Comparison of ENCODE assay signal across 1 cellular context in genomic region chr3:61236556-61236955, GRCh38.
TF ChIP-seq lines count a peak whose summit lies in the region.

No MANE protein-coding gene starts in this region.

TF ChIP-seq in GM12878, 131 proteins besides CTCF, POLR2A, EP300 and RAD21 (continued from another document and continues in another):
- TF ChIP-seq, protein P1, sequence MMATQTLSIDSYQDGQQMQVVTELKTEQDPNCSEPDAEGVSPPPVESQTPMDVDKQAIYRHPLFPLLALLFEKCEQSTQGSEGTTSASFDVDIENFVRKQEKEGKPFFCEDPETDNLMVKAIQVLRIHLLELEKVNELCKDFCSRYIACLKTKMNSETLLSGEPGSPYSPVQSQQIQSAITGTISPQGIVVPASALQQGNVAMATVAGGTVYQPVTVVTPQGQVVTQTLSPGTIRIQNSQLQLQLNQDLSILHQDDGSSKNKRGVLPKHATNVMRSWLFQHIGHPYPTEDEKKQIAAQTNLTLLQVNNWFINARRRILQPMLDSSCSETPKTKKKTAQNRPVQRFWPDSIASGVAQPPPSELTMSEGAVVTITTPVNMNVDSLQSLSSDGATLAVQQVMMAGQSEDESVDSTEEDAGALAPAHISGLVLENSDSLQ (IDR thresholded peaks at IDR 0.05), result peak; percentile 77
- peak; percentile 68; the same call in 1 of the 2 replicates for TF ChIP-seq CREM (IDR thresholded peaks at IDR 0.05; ENCODE audit: low read depth)
- no peak for TF ChIP-seq ZSCAN29 (IDR thresholded peaks at IDR 0.05)
- TF ChIP-seq POLR2AphosphoS2 (IDR thresholded peaks at IDR 0.05; ENCODE audit: low read depth, low read length), result no peak
- TF ChIP-seq ZNF207 (IDR thresholded peaks at IDR 0.05; ENCODE audit: borderline replicate concordance), result no peak
- no peak for TF ChIP-seq POLR2AphosphoS5 (IDR thresholded peaks at IDR 0.05; ENCODE audit: low read length)
- TF ChIP-seq DPF2 (IDR thresholded peaks at IDR 0.05), result peak; percentile 62; the same call in 1 of the 2 replicates
- TF ChIP-seq RELA (IDR thresholded peaks at IDR 0.05; ENCODE audit: borderline replicate concordance, partially characterized antibody), result no peak
- TF ChIP-seq JUND (IDR thresholded peaks at IDR 0.05; ENCODE audit: low read depth, low read length), result no peak
- 0 out of 2 replicates have a peak, but pooled peaks have one; percentile 35 for TF ChIP-seq TCF12 (IDR thresholded peaks at IDR 0.05; ENCODE audit: low read depth, low read length)
- 0 out of 2 replicates have a peak, but pooled peaks have one; percentile 29 for TF ChIP-seq TBL1XR1 (IDR thresholded peaks at IDR 0.05; ENCODE audit: low read depth, low read length)
- no peak for TF ChIP-seq CHD2 (IDR thresholded peaks at IDR 0.05; ENCODE audit: borderline replicate concordance, low read depth, low read length)
- no peak for TF ChIP-seq FOXK2 (IDR thresholded peaks at IDR 0.05)
- no peak for TF ChIP-seq KDM1A (IDR thresholded peaks at IDR 0.05; ENCODE audit: borderline replicate concordance)
- TF ChIP-seq REST (IDR thresholded peaks at IDR 0.05; ENCODE audit: low read depth, low read length), result no peak
- TF ChIP-seq NR2C2 (IDR thresholded peaks at IDR 0.05; ENCODE audit: borderline replicate concordance, control insufficient read depth, insufficient read length, low read depth), result no peak
- peak; percentile 77 for TF ChIP-seq IRF4 (IDR thresholded peaks at IDR 0.05; ENCODE audit: low read depth, low read length)
- TF ChIP-seq, protein P2, sequence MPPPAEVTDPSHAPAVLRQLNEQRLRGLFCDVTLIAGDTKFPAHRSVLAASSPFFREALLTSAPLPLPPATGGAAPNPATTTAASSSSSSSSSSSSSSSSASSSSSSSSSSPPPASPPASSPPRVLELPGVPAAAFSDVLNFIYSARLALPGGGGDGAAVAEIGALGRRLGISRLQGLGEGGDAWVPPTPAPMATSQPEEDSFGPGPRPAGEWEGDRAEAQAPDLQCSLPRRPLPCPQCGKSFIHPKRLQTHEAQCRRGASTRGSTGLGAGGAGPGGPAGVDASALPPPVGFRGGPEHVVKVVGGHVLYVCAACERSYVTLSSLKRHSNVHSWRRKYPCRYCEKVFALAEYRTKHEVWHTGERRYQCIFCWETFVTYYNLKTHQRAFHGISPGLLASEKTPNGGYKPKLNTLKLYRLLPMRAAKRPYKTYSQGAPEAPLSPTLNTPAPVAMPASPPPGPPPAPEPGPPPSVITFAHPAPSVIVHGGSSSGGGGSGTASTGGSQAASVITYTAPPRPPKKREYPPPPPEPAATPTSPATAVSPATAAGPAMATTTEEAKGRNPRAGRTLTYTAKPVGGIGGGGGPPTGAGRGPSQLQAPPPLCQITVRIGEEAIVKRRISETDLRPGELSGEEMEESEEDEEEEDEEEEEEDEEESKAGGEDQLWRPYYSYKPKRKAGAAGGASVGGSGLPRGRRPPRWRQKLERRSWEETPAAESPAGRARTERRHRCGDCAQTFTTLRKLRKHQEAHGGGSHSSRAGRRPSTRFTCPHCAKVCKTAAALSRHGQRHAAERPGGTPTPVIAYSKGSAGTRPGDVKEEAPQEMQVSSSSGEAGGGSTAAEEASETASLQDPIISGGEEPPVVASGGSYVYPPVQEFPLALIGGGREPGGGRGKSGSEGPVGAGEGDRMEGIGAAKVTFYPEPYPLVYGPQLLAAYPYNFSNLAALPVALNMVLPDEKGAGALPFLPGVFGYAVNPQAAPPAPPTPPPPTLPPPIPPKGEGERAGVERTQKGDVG (CRISPR knock-in tag; IDR thresholded peaks at IDR 0.05), result no peak
- TF ChIP-seq RAD51 (IDR thresholded peaks at IDR 0.05), result no peak
- TF ChIP-seq MAX (IDR thresholded peaks at IDR 0.05; ENCODE audit: low read depth, low read length), result no peak
- no peak for TF ChIP-seq HDGF (IDR thresholded peaks at IDR 0.05)
- no peak for TF ChIP-seq SMARCA5 (IDR thresholded peaks at IDR 0.05)
- no peak for TF ChIP-seq CHD4 (IDR thresholded peaks at IDR 0.05)
- TF ChIP-seq BCL11A (IDR thresholded peaks at IDR 0.05; ENCODE audit: low read depth, low read length), result no peak
- peak; percentile 54 for TF ChIP-seq RELB (IDR thresholded peaks at IDR 0.05; ENCODE audit: low read depth)
- TF ChIP-seq EGR1 (IDR thresholded peaks at IDR 0.05; ENCODE audit: borderline replicate concordance in 1 of 2, low read depth in 2 of 2, low read length in 2 of 2), result no peak
- TF ChIP-seq HDAC2 (IDR thresholded peaks at IDR 0.05), result no peak
- peak in 1 of 2 experiments; percentile 41; a peak in 1 of 4 replicates for TF ChIP-seq ETV6 (conservative IDR thresholded peaks at IDR 0.05 in 1 of 2, IDR thresholded peaks at IDR 0.05 in 1 of 2; ENCODE audit: borderline replicate concordance in 1 of 2, low read depth in 1 of 2)
- TF ChIP-seq TAF1 (IDR thresholded peaks at IDR 0.05; ENCODE audit: borderline replicate concordance, low read depth, low read length), result no peak
- TF ChIP-seq, protein P3, sequence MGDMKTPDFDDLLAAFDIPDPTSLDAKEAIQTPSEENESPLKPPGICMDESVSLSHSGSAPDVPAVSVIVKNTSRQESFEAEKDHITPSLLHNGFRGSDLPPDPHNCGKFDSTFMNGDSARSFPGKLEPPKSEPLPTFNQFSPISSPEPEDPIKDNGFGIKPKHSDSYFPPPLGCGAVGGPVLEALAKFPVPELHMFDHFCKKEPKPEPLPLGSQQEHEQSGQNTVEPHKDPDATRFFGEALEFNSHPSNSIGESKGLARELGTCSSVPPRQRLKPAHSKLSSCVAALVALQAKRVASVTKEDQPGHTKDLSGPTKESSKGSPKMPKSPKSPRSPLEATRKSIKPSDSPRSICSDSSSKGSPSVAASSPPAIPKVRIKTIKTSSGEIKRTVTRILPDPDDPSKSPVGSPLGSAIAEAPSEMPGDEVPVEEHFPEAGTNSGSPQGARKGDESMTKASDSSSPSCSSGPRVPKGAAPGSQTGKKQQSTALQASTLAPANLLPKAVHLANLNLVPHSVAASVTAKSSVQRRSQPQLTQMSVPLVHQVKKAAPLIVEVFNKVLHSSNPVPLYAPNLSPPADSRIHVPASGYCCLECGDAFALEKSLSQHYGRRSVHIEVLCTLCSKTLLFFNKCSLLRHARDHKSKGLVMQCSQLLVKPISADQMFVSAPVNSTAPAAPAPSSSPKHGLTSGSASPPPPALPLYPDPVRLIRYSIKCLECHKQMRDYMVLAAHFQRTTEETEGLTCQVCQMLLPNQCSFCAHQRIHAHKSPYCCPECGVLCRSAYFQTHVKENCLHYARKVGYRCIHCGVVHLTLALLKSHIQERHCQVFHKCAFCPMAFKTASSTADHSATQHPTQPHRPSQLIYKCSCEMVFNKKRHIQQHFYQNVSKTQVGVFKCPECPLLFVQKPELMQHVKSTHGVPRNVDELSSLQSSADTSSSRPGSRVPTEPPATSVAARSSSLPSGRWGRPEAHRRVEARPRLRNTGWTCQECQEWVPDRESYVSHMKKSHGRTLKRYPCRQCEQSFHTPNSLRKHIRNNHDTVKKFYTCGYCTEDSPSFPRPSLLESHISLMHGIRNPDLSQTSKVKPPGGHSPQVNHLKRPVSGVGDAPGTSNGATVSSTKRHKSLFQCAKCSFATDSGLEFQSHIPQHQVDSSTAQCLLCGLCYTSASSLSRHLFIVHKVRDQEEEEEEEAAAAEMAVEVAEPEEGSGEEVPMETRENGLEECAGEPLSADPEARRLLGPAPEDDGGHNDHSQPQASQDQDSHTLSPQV (IDR thresholded peaks at IDR 0.05), result no peak
- 0 out of 2 replicates have a peak, but pooled peaks have one; percentile 37 for TF ChIP-seq BACH1 (IDR thresholded peaks at IDR 0.05; ENCODE audit: borderline replicate concordance)
- TF ChIP-seq CEBPB (IDR thresholded peaks at IDR 0.05; ENCODE audit: borderline replicate concordance in 1 of 2, low read depth in 2 of 2, low read length in 2 of 2), result no peak; a peak in 1 of 4 replicates
- no peak for TF ChIP-seq ASH2L (IDR thresholded peaks at IDR 0.05; ENCODE audit: borderline replicate concordance, low read depth)
- TF ChIP-seq RCOR1 (conservative IDR thresholded peaks at IDR 0.05; ENCODE audit: low read depth, low read length), result no peak
- TF ChIP-seq, protein P4, sequence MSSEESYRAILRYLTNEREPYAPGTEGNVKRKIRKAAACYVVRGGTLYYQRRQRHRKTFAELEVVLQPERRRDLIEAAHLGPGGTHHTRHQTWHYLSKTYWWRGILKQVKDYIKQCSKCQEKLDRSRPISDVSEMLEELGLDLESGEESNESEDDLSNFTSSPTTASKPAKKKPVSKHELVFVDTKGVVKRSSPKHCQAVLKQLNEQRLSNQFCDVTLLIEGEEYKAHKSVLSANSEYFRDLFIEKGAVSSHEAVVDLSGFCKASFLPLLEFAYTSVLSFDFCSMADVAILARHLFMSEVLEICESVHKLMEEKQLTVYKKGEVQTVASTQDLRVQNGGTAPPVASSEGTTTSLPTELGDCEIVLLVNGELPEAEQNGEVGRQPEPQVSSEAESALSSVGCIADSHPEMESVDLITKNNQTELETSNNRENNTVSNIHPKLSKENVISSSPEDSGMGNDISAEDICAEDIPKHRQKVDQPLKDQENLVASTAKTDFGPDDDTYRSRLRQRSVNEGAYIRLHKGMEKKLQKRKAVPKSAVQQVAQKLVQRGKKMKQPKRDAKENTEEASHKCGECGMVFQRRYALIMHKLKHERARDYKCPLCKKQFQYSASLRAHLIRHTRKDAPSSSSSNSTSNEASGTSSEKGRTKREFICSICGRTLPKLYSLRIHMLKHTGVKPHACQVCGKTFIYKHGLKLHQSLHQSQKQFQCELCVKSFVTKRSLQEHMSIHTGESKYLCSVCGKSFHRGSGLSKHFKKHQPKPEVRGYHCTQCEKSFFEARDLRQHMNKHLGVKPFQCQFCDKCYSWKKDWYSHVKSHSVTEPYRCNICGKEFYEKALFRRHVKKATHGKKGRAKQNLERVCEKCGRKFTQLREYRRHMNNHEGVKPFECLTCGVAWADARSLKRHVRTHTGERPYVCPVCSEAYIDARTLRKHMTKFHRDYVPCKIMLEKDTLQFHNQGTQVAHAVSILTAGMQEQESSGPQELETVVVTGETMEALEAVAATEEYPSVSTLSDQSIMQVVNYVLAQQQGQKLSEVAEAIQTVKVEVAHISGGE (CRISPR knock-in tag; IDR thresholded peaks at IDR 0.05), result no peak
- TF ChIP-seq, protein P5, sequence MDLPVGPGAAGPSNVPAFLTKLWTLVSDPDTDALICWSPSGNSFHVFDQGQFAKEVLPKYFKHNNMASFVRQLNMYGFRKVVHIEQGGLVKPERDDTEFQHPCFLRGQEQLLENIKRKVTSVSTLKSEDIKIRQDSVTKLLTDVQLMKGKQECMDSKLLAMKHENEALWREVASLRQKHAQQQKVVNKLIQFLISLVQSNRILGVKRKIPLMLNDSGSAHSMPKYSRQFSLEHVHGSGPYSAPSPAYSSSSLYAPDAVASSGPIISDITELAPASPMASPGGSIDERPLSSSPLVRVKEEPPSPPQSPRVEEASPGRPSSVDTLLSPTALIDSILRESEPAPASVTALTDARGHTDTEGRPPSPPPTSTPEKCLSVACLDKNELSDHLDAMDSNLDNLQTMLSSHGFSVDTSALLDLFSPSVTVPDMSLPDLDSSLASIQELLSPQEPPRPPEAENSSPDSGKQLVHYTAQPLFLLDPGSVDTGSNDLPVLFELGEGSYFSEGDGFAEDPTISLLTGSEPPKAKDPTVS (IDR thresholded peaks at IDR 0.05; ENCODE audit: low read depth, low read length), result no peak
- TF ChIP-seq POU2F2 (IDR thresholded peaks at IDR 0.05; ENCODE audit: borderline replicate concordance, low read depth, low read length), result no peak
- 0 out of 2 replicates have a peak, but pooled peaks have one; percentile 81 for TF ChIP-seq WRNIP1 (IDR thresholded peaks at IDR 0.05; ENCODE audit: borderline replicate concordance, low read depth, low read length)
- no peak for TF ChIP-seq NR2C1 (IDR thresholded peaks at IDR 0.05)
- TF ChIP-seq, protein P6, sequence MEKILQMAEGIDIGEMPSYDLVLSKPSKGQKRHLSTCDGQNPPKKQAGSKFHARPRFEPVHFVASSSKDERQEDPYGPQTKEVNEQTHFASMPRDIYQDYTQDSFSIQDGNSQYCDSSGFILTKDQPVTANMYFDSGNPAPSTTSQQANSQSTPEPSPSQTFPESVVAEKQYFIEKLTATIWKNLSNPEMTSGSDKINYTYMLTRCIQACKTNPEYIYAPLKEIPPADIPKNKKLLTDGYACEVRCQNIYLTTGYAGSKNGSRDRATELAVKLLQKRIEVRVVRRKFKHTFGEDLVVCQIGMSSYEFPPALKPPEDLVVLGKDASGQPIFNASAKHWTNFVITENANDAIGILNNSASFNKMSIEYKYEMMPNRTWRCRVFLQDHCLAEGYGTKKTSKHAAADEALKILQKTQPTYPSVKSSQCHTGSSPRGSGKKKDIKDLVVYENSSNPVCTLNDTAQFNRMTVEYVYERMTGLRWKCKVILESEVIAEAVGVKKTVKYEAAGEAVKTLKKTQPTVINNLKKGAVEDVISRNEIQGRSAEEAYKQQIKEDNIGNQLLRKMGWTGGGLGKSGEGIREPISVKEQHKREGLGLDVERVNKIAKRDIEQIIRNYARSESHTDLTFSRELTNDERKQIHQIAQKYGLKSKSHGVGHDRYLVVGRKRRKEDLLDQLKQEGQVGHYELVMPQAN (conservative IDR thresholded peaks at IDR 0.05), result no peak
